11 cellular contexts compared by ENCODE assay signal in the genomic region with DNA sequence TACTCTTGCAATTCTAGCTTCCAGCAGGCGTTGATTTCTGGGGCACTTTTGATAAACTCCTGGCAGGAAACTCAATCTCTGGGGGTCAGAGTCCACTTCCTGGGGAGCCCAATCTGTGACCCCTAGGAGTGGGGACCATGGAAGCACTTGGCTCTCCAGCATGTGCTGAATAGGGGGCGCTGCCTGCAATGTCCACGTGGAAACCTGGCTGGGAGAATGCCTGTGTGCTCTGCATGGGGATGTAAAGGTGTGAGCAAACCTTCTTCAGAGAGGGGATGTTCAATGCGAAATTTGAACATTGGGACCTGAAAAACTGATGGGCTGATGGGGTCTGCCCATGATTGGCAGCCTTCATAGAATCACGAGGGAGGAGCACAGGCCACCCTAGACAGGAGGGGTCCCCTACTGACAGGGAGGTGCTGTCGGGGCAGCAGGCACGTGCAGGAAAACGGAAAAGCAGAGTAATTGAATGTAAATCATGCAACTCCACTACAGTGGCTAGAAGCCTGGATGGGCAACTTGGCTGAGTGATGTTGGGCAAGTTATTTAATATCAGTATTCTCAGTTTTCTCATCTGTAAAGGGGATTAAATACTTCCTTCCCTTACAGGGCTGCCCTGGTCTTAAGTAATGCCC. TPM values are rescaled to one million over a fixed set of nuclear protein-coding genes. Genes with fewer than 3 reads are reported as not detected.
DNase-seq lines count a peak whose midpoint lies in the region; ATAC-seq, FAIRE-seq and TF ChIP-seq lines count a peak whose summit lies in the region.
"Had no signal": no experiment of that assay in that cellular context is flagged by ENCODE, and none has a peak within 500 bp of the region (broad histone marks: within the 10 kb centered on the region; RNA-seq: fewer than 3 reads in every experiment).

No MANE protein-coding gene starts in this region.

- no peaks in the 10 kb centered on the region for H3K36me3 ChIP-seq in small intestine (ENCODE audit: control insufficient read depth in 2 of 2, insufficient read depth in 2 of 2, low read length in 2 of 2)
- H3K36me3 ChIP-seq in heart left ventricle: peaks cover 0 to 7% (median 0%) of the 10 kb centered on the region in 9 donors

- no peaks in the 10 kb centered on the region for H3K9me3 Mint-ChIP-seq in activated CD4-positive, alpha-beta T cell treated with anti-CD3 and anti-CD28 coated beads, Interleukin-2, amount 10 ng/mL, durations not matched to agents 24 days and 14 days
- no peaks in the 10 kb centered on the region for H3K9me3 Mint-ChIP-seq in WTC11

- H3K4me1 ChIP-seq in small intestine (ENCODE audit: control insufficient read depth in 2 of 2, insufficient read depth in 1 of 2, low read depth in 1 of 2, low read length in 1 of 2) (no peaks in the 10 kb centered on the region), heart left ventricle (peaks cover 0 to 8% (median 0%) of the 10 kb centered on the region in 12 donors)
- H3K4me1 ChIP-seq: A549 had no signal

- intact Hi-C loops in activated CD4-positive, alpha-beta T cell treated with anti-CD3 and anti-CD28 coated beads, Interleukin-2, amount 10 ng/mL, durations not matched to agents 24 days and 14 days (cut with micrococcal nuclease): loop anchor here (2.0 to 5.0 kb wide), 4 partner anchors 32 to 305 kb away; a partner anchor contains a TSS
- intact Hi-C loops in heart left ventricle (cut with DNase I): no loop called here

- POLR2A ChIA-PET in WTC11 (lab: Charles Lee): no interaction called here

- peaks cover 1% of the 10 kb centered on the region for H3K36me3 Mint-ChIP-seq in activated CD4-positive, alpha-beta T cell treated with anti-CD3 and anti-CD28 coated beads, Interleukin-2, amount 10 ng/mL, durations not matched to agents 24 days and 14 days (ENCODE audit: low read depth)
- peaks cover 2% of the 10 kb centered on the region; the same call in 1 of the 2 replicates for H3K36me3 Mint-ChIP-seq in WTC11

- FAIRE-seq in small intestine (lab: Jason Lieb, UNC): no peak
- FAIRE-seq: A549 had no signal

- H3K4me3 ChIP-seq in small intestine (ENCODE audit: low read depth in 1 of 2, low read length in 2 of 2) (no peak overlapping the region), heart left ventricle (peak overlapping the region in 1 of 12 donors; percentile 10)
- H3K4me3 ChIP-seq: A549 had no signal

- peak overlapping the region; percentile 35 for H3K4me3 Mint-ChIP-seq in activated CD4-positive, alpha-beta T cell treated with anti-CD3 and anti-CD28 coated beads, Interleukin-2, amount 10 ng/mL, durations not matched to agents 24 days and 14 days
- no peak overlapping the region for H3K4me3 Mint-ChIP-seq in WTC11

- H3K9me3 ChIP-seq in small intestine (ENCODE audit: control insufficient read depth, low read depth) (no peaks in the 10 kb centered on the region), heart left ventricle (peaks cover 0 to 4% (median 0%) of the 10 kb centered on the region in 12 donors)
- H3K9me3 ChIP-seq: A549 had no signal

- DNase-seq in activated CD4-positive, alpha-beta T cell treated with anti-CD3 and anti-CD28 coated beads, Interleukin-2, amount 10 ng/mL, durations not matched to agents 24 days and 14 days: no peak
- DNase-seq in activated CD4-positive, alpha-beta T cell treated with anti-CD3 and anti-CD28 coated beads, Interleukin-2, amount 50 U/mL, for 1 hour: no peak
- DNase-seq in WTC11 (ENCODE audit: low spot score) (peak; percentile 23), small intestine (peak; percentile 15), heart left ventricle (no peak), NCI-H1417 treated with DMSO at 0.1 percent for 48 hours (lab: John Stamatoyannopoulos, UW) (no peak)
- DNase-seq: NCI-H2171 treated with DMSO at 0.1 percent for 48 hours had no signal

- TF ChIP-seq CTCF in WTC11 (IDR thresholded peaks at IDR 0.05) (no peak), heart left ventricle (IDR thresholded peaks at IDR 0.05) (no peak)

- no peaks in the 10 kb centered on the region for H3K27me3 Mint-ChIP-seq in activated CD4-positive, alpha-beta T cell treated with anti-CD3 and anti-CD28 coated beads, Interleukin-2, amount 10 ng/mL, durations not matched to agents 24 days and 14 days
- H3K27me3 Mint-ChIP-seq in WTC11 (ENCODE audit: low read depth): no peaks in the 10 kb centered on the region

- ATAC-seq in HG02840 (IDR thresholded peaks at IDR 0.05; ENCODE audit: low FRiP score, unreplicated experiment) (peak; percentile 7), WTC11 (peak; percentile 65), GM18870 (IDR thresholded peaks at IDR 0.05; ENCODE audit: unreplicated experiment) (no peak), heart left ventricle (no peak)
- ATAC-seq: A549, SK-N-SH treated with all-trans-retinoic acid at 6 μM for 48 hours had no signal

- peak overlapping the region; percentile 86 for H3K27ac Mint-ChIP-seq in activated CD4-positive, alpha-beta T cell treated with anti-CD3 and anti-CD28 coated beads, Interleukin-2, amount 10 ng/mL, durations not matched to agents 24 days and 14 days
- H3K27ac Mint-ChIP-seq in WTC11: no peak overlapping the region

- peaks cover 24% of the 10 kb centered on the region for H3K4me1 Mint-ChIP-seq in activated CD4-positive, alpha-beta T cell treated with anti-CD3 and anti-CD28 coated beads, Interleukin-2, amount 10 ng/mL, durations not matched to agents 24 days and 14 days
- H3K4me1 Mint-ChIP-seq in WTC11: peaks cover 3% of the 10 kb centered on the region

- H3K27ac ChIP-seq in small intestine (ENCODE audit: low read depth in 1 of 2, low read length in 1 of 2) (peak overlapping the region in 1 of 2 donors; percentile 64), heart left ventricle (peak overlapping the region in 1 of 12 donors; percentile 34)
- H3K27ac ChIP-seq: A549 had no signal

- no peak for TF ChIP-seq POLR2A in heart left ventricle (IDR thresholded peaks at IDR 0.05)

- H3K27me3 ChIP-seq in small intestine (ENCODE audit: control insufficient read depth in 2 of 2, insufficient read depth in 2 of 2, low read length in 2 of 2) (no peaks in the 10 kb centered on the region), heart left ventricle (no peaks in the 10 kb centered on the region)

- WGBS in small intestine, 3 donors: 56 to 74% (median 59%) methylated on average over 8 of the region's 8 CpGs
- 83 to 88% (median 84%) methylated on average over 8 of the region's 8 CpGs for WGBS in heart left ventricle, 4 donors

- CTCF ChIA-PET in WTC11 (lab: Charles Lee): interaction anchor here (1.1 to 3.0 kb wide), 5 partner anchors 93 to 272 kb away, joined by 3 to 23 read pairs (median 3); no protein-coding TSS in a partner anchor

TF ChIP-seq in WTC11, 78 proteins besides CTCF, POLR2A, EP300 and RAD21:
- TF ChIP-seq HMGA2 (CRISPR knock-in tag; IDR thresholded peaks at IDR 0.05): no peak
- TF ChIP-seq, protein P1, sequence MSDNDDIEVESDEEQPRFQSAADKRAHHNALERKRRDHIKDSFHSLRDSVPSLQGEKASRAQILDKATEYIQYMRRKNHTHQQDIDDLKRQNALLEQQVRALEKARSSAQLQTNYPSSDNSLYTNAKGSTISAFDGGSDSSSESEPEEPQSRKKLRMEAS (CRISPR knock-in tag; IDR thresholded peaks at IDR 0.05): peak; percentile 35; the same call in 1 of the 2 replicates

RNA-seq across cellular contexts. Expression of a gene that starts 47.8 kb away (rescaled TPM):
- total RNA-seq in activated CD4-positive, alpha-beta T cell treated with anti-CD3 and anti-CD28 coated beads, Interleukin-2, amount 10 ng/mL, durations not matched to agents 24 days and 14 days: 21.1 and 23.0 TPM in 2 replicates
- 23.4 to 25.6 TPM (median 25.1 TPM) in 3 replicates for total RNA-seq in WTC11 (2021)
- polyA plus RNA-seq in small intestine: 10 to 100 TPM in 2 of 3 donors, 1 to 10 TPM in 1; 8.4 to 23.5 (median 13.2) TPM
- total RNA-seq in heart left ventricle: 10 to 100 TPM in 6 of 9 donors, 1 to 10 TPM in 3; 6.6 to 15.5 (median 10.7) TPM
- polyA plus RNA-seq in heart left ventricle: 10 to 100 TPM in 1 of 2 donors, 1 to 10 TPM in 1; 4.7 to 16.9 TPM

Comparison
In these comparisons a context has a peak if more than half of its experiments do, and no peak if none do; other contexts are left out.
1. DNase-seq: peak in WTC11 (single experiment) and small intestine (single experiment); none in activated CD4-positive, alpha-beta T cell treated with anti-CD3 and anti-CD28 coated beads, Interleukin-2, amount 10 ng/mL, durations not matched to agents 24 days and 14 days (single experiment), activated CD4-positive, alpha-beta T cell treated with anti-CD3 and anti-CD28 coated beads, Interleukin-2, amount 50 U/mL, for 1 hour (single experiment), heart left ventricle (0 of 5) and NCI-H1417 treated with DMSO at 0.1 percent for 48 hours (single experiment).
2. ATAC-seq: peak in HG02840 (single experiment) and WTC11 (single experiment); none in GM18870 (single experiment) and heart left ventricle (0 of 4).